ENCODE assay signal across 16 cellular contexts in genomic region chr13:43472980-43473379, GRCh38.
"Had no signal": no experiment of that assay in that cellular context is flagged by ENCODE, and none has a peak within 500 bp of the region (broad histone marks: within the 10 kb centered on the region; RNA-seq: fewer than 3 reads in every experiment).

No MANE protein-coding gene starts in this region.

- H3K4me1 ChIP-seq: prostate gland, testis had no signal

- DNase-seq: activated CD4-positive, alpha-beta T cell treated with anti-CD3 and anti-CD28 coated beads, Interleukin-2, amount 10 ng/mL, durations not matched to agents 24 days and 14 days; activated CD8-positive, alpha-beta T cell treated with anti-CD3 and anti-CD28 coated beads, Interleukin-2, amount 10 ng/mL, durations not matched to agents 7 days and 5 days; activated naive CD4-positive, alpha-beta T cell treated with anti-CD3 and anti-CD28 coated beads, Interleukin-2, amount 10 ng/mL, durations not matched to agents 7 days and 5 days; activated naive CD8-positive, alpha-beta T cell treated with anti-CD3 and anti-CD28 coated beads, Interleukin-2, amount 50 U/mL, for 24 hours; activated T-cell treated with anti-CD3 and anti-CD28 coated beads, Interleukin-2, amount 50 U/mL, for 4 hours; kidney; mammary epithelial cell; midbrain; nephron progenitor cell; stimulated activated naive CD8-positive, alpha-beta T cell treated with anti-CD3 and anti-CD28 coated beads, Interleukin-15, amount 100 ng/mL, for 72 hours; T-helper 1 cell; T1000; testis had no signal

- H3K9me3 ChIP-seq: prostate gland, right atrium auricular region, testis had no signal

- H3K27me3 Mint-ChIP-seq: stimulated activated naive CD8-positive, alpha-beta T cell treated with anti-CD3 and anti-CD28 coated beads, Interleukin-15, amount 100 ng/mL, for 72 hours; type B pancreatic cell had no signal

- H3K36me3 Mint-ChIP-seq: activated naive CD4-positive, alpha-beta T cell treated with anti-CD3 and anti-CD28 coated beads, Interleukin-2, amount 10 ng/mL, durations not matched to agents 7 days and 5 days; type B pancreatic cell had no signal

- H3K27me3 ChIP-seq: right atrium auricular region, testis had no signal

- H3K36me3 ChIP-seq: prostate gland, right atrium auricular region had no signal

- H3K27ac ChIP-seq: prostate gland, right atrium auricular region, testis had no signal

- H3K4me3 ChIP-seq: prostate gland, right atrium auricular region, testis had no signal

- H3K4me1 Mint-ChIP-seq: activated CD4-positive, alpha-beta T cell treated with anti-CD3 and anti-CD28 coated beads, Interleukin-2, amount 10 ng/mL, durations not matched to agents 24 days and 14 days; activated naive CD4-positive, alpha-beta T cell treated with anti-CD3 and anti-CD28 coated beads, Interleukin-2, amount 10 ng/mL, durations not matched to agents 7 days and 5 days; activated naive CD8-positive, alpha-beta T cell treated with anti-CD3 and anti-CD28 coated beads, Interleukin-2, amount 50 U/mL, for 24 hours; nephron progenitor cell; stimulated activated naive CD8-positive, alpha-beta T cell treated with anti-CD3 and anti-CD28 coated beads, Interleukin-15, amount 100 ng/mL, for 72 hours had no signal

- H3K27ac Mint-ChIP-seq: activated CD4-positive, alpha-beta T cell treated with anti-CD3 and anti-CD28 coated beads, Interleukin-2, amount 10 ng/mL, durations not matched to agents 24 days and 14 days; activated CD8-positive, alpha-beta T cell treated with anti-CD3 and anti-CD28 coated beads, Interleukin-2, amount 10 ng/mL, durations not matched to agents 7 days and 5 days; activated naive CD4-positive, alpha-beta T cell treated with anti-CD3 and anti-CD28 coated beads, Interleukin-2, amount 10 ng/mL, durations not matched to agents 7 days and 5 days; activated naive CD8-positive, alpha-beta T cell treated with anti-CD3 and anti-CD28 coated beads, Interleukin-2, amount 50 U/mL, for 24 hours; nephron progenitor cell; stimulated activated naive CD8-positive, alpha-beta T cell treated with anti-CD3 and anti-CD28 coated beads, Interleukin-15, amount 100 ng/mL, for 72 hours; type B pancreatic cell had no signal

- H3K9me3 Mint-ChIP-seq: activated CD4-positive, alpha-beta T cell treated with anti-CD3 and anti-CD28 coated beads, Interleukin-2, amount 10 ng/mL, durations not matched to agents 24 days and 14 days; activated naive CD4-positive, alpha-beta T cell treated with anti-CD3 and anti-CD28 coated beads, Interleukin-2, amount 10 ng/mL, durations not matched to agents 7 days and 5 days; activated naive CD8-positive, alpha-beta T cell treated with anti-CD3 and anti-CD28 coated beads, Interleukin-2, amount 50 U/mL, for 24 hours; activated T-cell treated with anti-CD3 and anti-CD28 coated beads, Interleukin-2, amount 50 U/mL, for 4 hours; nephron progenitor cell; stimulated activated naive CD8-positive, alpha-beta T cell treated with anti-CD3 and anti-CD28 coated beads, Interleukin-15, amount 100 ng/mL, for 72 hours; type B pancreatic cell had no signal

- H3K4me3 Mint-ChIP-seq: activated CD4-positive, alpha-beta T cell treated with anti-CD3 and anti-CD28 coated beads, Interleukin-2, amount 10 ng/mL, durations not matched to agents 24 days and 14 days; activated CD8-positive, alpha-beta T cell treated with anti-CD3 and anti-CD28 coated beads, Interleukin-2, amount 10 ng/mL, durations not matched to agents 7 days and 5 days; activated naive CD4-positive, alpha-beta T cell treated with anti-CD3 and anti-CD28 coated beads, Interleukin-2, amount 10 ng/mL, durations not matched to agents 7 days and 5 days; activated naive CD8-positive, alpha-beta T cell treated with anti-CD3 and anti-CD28 coated beads, Interleukin-2, amount 50 U/mL, for 24 hours; activated T-cell treated with anti-CD3 and anti-CD28 coated beads, Interleukin-2, amount 50 U/mL, for 4 hours; nephron progenitor cell; stimulated activated naive CD8-positive, alpha-beta T cell treated with anti-CD3 and anti-CD28 coated beads, Interleukin-15, amount 100 ng/mL, for 72 hours; type B pancreatic cell had no signal
